ENCODE assay signal across 19 cellular contexts in genomic region chr11:132234878-132235277, GRCh38.
DNase-seq lines count a peak whose midpoint lies in the region; ATAC-seq and TF ChIP-seq lines count a peak whose summit lies in the region.
"Had no signal": no experiment of that assay in that cellular context is flagged by ENCODE, and none has a peak within 500 bp of the region (broad histone marks: within the 10 kb centered on the region; RNA-seq: fewer than 3 reads in every experiment).

No MANE protein-coding gene starts in this region.

- DNase-seq in AG10803 (ENCODE audit: low read depth) (peak; percentile 80), HS-27A (ENCODE audit: low read depth) (peak; percentile 8), choroid plexus epithelial cell (ENCODE audit: low read depth) (peak; percentile 77), myocyte (ENCODE audit: low read depth) (peak; percentile 20), SW 1271 (lab: John Stamatoyannopoulos, UW) (no peak), NCI-H1417 treated with DMSO at 0.1 percent for 48 hours (lab: John Stamatoyannopoulos, UW) (no peak)
- no peak for DNase-seq in effector CD8-positive, alpha-beta T cell (lab: John Stamatoyannopoulos, UW)
- DNase-seq: activated effector memory CD4-positive, alpha-beta T cell treated with Interleukin-2 at 50 U/mL for 16 hours; DMS79 treated with DMSO at 0.1 percent for 48 hours; dorsolateral prefrontal cortex; gastrocnemius medialis; immature natural killer cell; KG1; mesendoderm; NCI-H1436; PC-9; small intestine; stimulated activated naive CD4-positive, alpha-beta T cell had no signal

- no peak overlapping the region for H3K4me3 ChIP-seq in AG10803 (ENCODE audit: low read length)
- no peak overlapping the region for H3K4me3 ChIP-seq in choroid plexus epithelial cell (ENCODE audit: low read depth, low read length)
- H3K4me3 ChIP-seq: dorsolateral prefrontal cortex, gastrocnemius medialis, PC-9 had no signal

- no peak for ATAC-seq in GM21576 (IDR thresholded peaks at IDR 0.05; ENCODE audit: unreplicated experiment)
- ATAC-seq: gastrocnemius medialis had no signal

- TF ChIP-seq CTCF in AG10803 (conservative IDR thresholded peaks at IDR 0.05; ENCODE audit: low read length), result no peak
- TF ChIP-seq CTCF in choroid plexus epithelial cell (conservative IDR thresholded peaks at IDR 0.05; ENCODE audit: low read depth, low read length), result no peak

Comparison
In these comparisons a context has a peak if more than half of its experiments do, and no peak if none do; other contexts are left out.
1. DNase-seq: peak in AG10803 (single experiment), HS-27A (single experiment), choroid plexus epithelial cell (single experiment) and myocyte (single experiment); none in effector CD8-positive, alpha-beta T cell (single experiment), SW 1271 (0 of 2) and NCI-H1417 treated with DMSO at 0.1 percent for 48 hours (single experiment).